In the genomic region with DNA sequence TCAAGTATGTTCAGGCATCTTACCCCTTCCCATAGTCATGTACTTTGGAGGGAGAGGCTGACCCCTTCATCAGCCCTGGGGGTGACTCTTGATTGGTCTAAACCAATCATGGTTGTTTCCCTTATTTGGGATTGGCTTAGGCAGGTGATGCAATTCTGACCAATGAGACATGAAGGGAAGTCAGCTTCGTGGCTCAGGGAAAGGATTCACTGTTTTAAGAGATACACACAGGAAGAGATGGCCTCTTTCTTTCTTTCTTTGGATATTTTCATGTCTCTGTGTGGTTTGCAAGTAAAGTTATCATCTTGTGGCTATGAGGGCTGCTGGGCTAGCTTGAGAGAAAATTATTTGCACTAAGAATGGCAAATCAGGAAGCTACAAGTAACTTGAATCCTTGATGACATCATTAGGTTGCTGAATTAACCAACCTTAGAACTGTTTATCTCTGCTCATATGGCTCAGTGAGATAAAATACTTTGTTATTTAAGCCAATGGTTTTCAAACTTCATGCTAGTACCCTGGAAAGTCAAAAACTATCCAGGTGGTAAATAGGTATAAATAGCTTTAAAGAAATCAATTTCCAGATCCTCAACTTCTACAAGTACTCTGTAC, we compare ENCODE assay signal across 16 cellular contexts.
"Had no signal": no experiment of that assay in that cellular context is flagged by ENCODE, and none has a peak within 500 bp of the region (broad histone marks: within the 10 kb centered on the region; RNA-seq: fewer than 3 reads in every experiment).

No MANE protein-coding gene starts in this region.

- DNase-seq: activated CD4-positive, alpha-beta memory T cell treated with anti-CD3 and anti-CD28 coated beads, Interleukin-2, amount 10 ng/mL, durations not matched to agents 7 days and 5 days; activated CD4-positive, alpha-beta T cell treated with anti-CD3 and anti-CD28 coated beads for 36 hours; activated naive CD4-positive, alpha-beta T cell; activated T-cell treated with anti-CD3 and anti-CD28 coated beads, Interleukin-2, amount 50 U/mL, for 48 hours; esophagus squamous epithelium; hippocampal formation; left cardiac atrium; naive B cell; transverse colon had no signal

- H3K4me2 ChIP-seq: smooth muscle cell had no signal

- H3K4me1 ChIP-seq: ascending aorta, esophagus squamous epithelium, gastroesophageal sphincter, right atrium auricular region, transverse colon had no signal

- H3K27me3 ChIP-seq: ascending aorta, esophagus squamous epithelium, gastroesophageal sphincter, right atrium auricular region, transverse colon had no signal

- H3K27ac Mint-ChIP-seq: activated CD4-positive, alpha-beta memory T cell treated with anti-CD3 and anti-CD28 coated beads, Interleukin-2, amount 10 ng/mL, durations not matched to agents 7 days and 5 days; activated CD4-positive, alpha-beta T cell treated with anti-CD3 and anti-CD28 coated beads for 36 hours; naive B cell; T-helper 2 cell treated with Interferon-gamma antibody and Interleukin-4, amounts not matched to agents 5 μg/mL and 100 μg/mL, for 36 hours had no signal

- H3K4me3 ChIP-seq: ascending aorta, esophagus squamous epithelium, gastroesophageal sphincter, lung, right atrium auricular region, smooth muscle cell, transverse colon had no signal

- H3K4me1 Mint-ChIP-seq: activated CD4-positive, alpha-beta T cell treated with anti-CD3 and anti-CD28 coated beads for 36 hours; naive B cell had no signal

- H3K9me3 ChIP-seq: ascending aorta, esophagus squamous epithelium, gastroesophageal sphincter, right atrium auricular region, transverse colon had no signal

- H3K27me3 Mint-ChIP-seq: activated CD4-positive, alpha-beta memory T cell treated with anti-CD3 and anti-CD28 coated beads, Interleukin-2, amount 10 ng/mL, durations not matched to agents 7 days and 5 days; activated CD4-positive, alpha-beta T cell treated with anti-CD3 and anti-CD28 coated beads for 36 hours; naive B cell had no signal

- ATAC-seq: activated CD4-positive, alpha-beta T cell treated with anti-CD3 and anti-CD28 coated beads for 36 hours; gastroesophageal sphincter; left cardiac atrium had no signal

- H3K36me3 ChIP-seq: ascending aorta, esophagus squamous epithelium, gastroesophageal sphincter, right atrium auricular region, transverse colon had no signal

- H3K4me3 Mint-ChIP-seq: activated CD4-positive, alpha-beta memory T cell treated with anti-CD3 and anti-CD28 coated beads, Interleukin-2, amount 10 ng/mL, durations not matched to agents 7 days and 5 days; activated CD4-positive, alpha-beta T cell treated with anti-CD3 and anti-CD28 coated beads for 36 hours; naive B cell; T-helper 2 cell treated with Interferon-gamma antibody and Interleukin-4, amounts not matched to agents 5 μg/mL and 100 μg/mL, for 36 hours had no signal

- H3K9me3 Mint-ChIP-seq: activated CD4-positive, alpha-beta memory T cell treated with anti-CD3 and anti-CD28 coated beads, Interleukin-2, amount 10 ng/mL, durations not matched to agents 7 days and 5 days; T-helper 2 cell treated with Interferon-gamma antibody and Interleukin-4, amounts not matched to agents 5 μg/mL and 100 μg/mL, for 36 hours had no signal

- H3K27ac ChIP-seq: ascending aorta, esophagus squamous epithelium, gastroesophageal sphincter, right atrium auricular region, transverse colon, VCaP had no signal
